30 cellular contexts compared by ENCODE assay signal in genomic region chr6:47551670-47552069, GRCh38.
"Had no signal": no experiment of that assay in that cellular context is flagged by ENCODE, and none has a peak within 500 bp of the region (broad histone marks: within the 10 kb centered on the region; RNA-seq: fewer than 3 reads in every experiment).

No MANE protein-coding gene starts in this region.

- H3K9me3 Mint-ChIP-seq: natural killer cell had no signal

- DNase-seq: cortex of kidney; effector memory CD8-positive, alpha-beta T cell; erythroblast; esophagus squamous epithelium; foreskin melanocyte; glutamatergic neuron; heart right ventricle; hippocampal formation; left cardiac atrium; left lung; mesenchymal stem cell; mucosa of descending colon; natural killer cell; pancreas; right lobe of liver; small intestine; stimulated activated CD4-positive, alpha-beta T cell treated with anti-CD3 and anti-CD28 coated beads, Interleukin-15, amount 100 ng/mL, for 24 hours; stimulated activated CD4-positive, alpha-beta T cell treated with anti-CD3 and anti-CD28 coated beads, Interleukin-2, amount 100 ng/mL, for 48 hours; stimulated activated CD8-positive, alpha-beta memory T cell treated with anti-CD3 and anti-CD28 coated beads, Interleukin-4, amount 100 ng/mL, for 48 hours; stimulated activated naive CD4-positive, alpha-beta T cell; stimulated activated naive CD8-positive, alpha-beta T cell treated with anti-CD3 and anti-CD28 coated beads, Interleukin-15, amount 100 ng/mL, for 72 hours; transverse colon; upper lobe of right lung; uterus had no signal

- ATAC-seq: effector memory CD8-positive, alpha-beta T cell; heart right ventricle; left cardiac atrium; left lung; mucosa of descending colon; natural killer cell; pancreas; right lobe of liver; stimulated activated naive CD8-positive, alpha-beta T cell treated with anti-CD3 and anti-CD28 coated beads, Interleukin-15, amount 100 ng/mL, for 72 hours; upper lobe of right lung had no signal

- H3K27me3 ChIP-seq: esophagus squamous epithelium, heart right ventricle, left lung, neutrophil, pancreas, right lobe of liver, suprapubic skin, transverse colon, upper lobe of right lung, uterus had no signal

- H3K4me1 Mint-ChIP-seq: mesothelial cell of epicardium, neural crest cell had no signal

- H3K36me3 ChIP-seq: neutrophil, pancreas, right lobe of liver, uterus had no signal

- H3K4me1 ChIP-seq: esophagus squamous epithelium, heart right ventricle, left lung, right lobe of liver, suprapubic skin, transverse colon, upper lobe of right lung, uterus had no signal

- H3K9me3 ChIP-seq: neutrophil, pancreas, right lobe of liver, suprapubic skin, transverse colon, upper lobe of right lung, uterus had no signal

- H3K27ac ChIP-seq: esophagus squamous epithelium, heart right ventricle, left lung, neutrophil, pancreas, right lobe of liver, suprapubic skin, transverse colon, upper lobe of right lung, uterus had no signal

- H3K4me3 ChIP-seq: esophagus squamous epithelium, heart right ventricle, left lung, mucosa of descending colon, pancreas, right lobe of liver, suprapubic skin, transverse colon, upper lobe of right lung, uterus had no signal

- FAIRE-seq: endometrium, islet of Langerhans, pancreas had no signal

- H3K4me3 Mint-ChIP-seq: effector memory CD8-positive, alpha-beta T cell; mesothelial cell of epicardium; natural killer cell; neural crest cell; stimulated activated naive CD8-positive, alpha-beta T cell treated with anti-CD3 and anti-CD28 coated beads, Interleukin-15, amount 100 ng/mL, for 72 hours had no signal

- H3K27me3 Mint-ChIP-seq: effector memory CD8-positive, alpha-beta T cell; stimulated activated naive CD8-positive, alpha-beta T cell treated with anti-CD3 and anti-CD28 coated beads, Interleukin-15, amount 100 ng/mL, for 72 hours had no signal

- H3K27ac Mint-ChIP-seq: mesothelial cell of epicardium; stimulated activated naive CD8-positive, alpha-beta T cell treated with anti-CD3 and anti-CD28 coated beads, Interleukin-15, amount 100 ng/mL, for 72 hours had no signal
